ENCODE assay signal across 18 cellular contexts in genomic region chr12:78156751-78157150, GRCh38.
"Had no signal": no experiment of that assay in that cellular context is flagged by ENCODE, and none has a peak within 500 bp of the region (broad histone marks: within the 10 kb centered on the region; RNA-seq: fewer than 3 reads in every experiment).

No MANE protein-coding gene starts in this region.

- H3K9me3 ChIP-seq: adrenal gland, neutrophil, spleen had no signal

- H3K4me3 ChIP-seq: adrenal gland, cardiac muscle cell, heart right ventricle, spleen had no signal

- H3K27ac Mint-ChIP-seq: activated CD4-positive, alpha-beta T cell treated with anti-CD3 and anti-CD28 coated beads, Interleukin-2, amount 10 ng/mL, durations not matched to agents 7 days and 5 days; activated CD8-positive, alpha-beta T cell treated with anti-CD3 and anti-CD28 coated beads, Interleukin-2, amount 10 ng/mL, durations not matched to agents 7 days and 5 days; activated naive CD4-positive, alpha-beta T cell treated with anti-CD3 and anti-CD28 coated beads, Interleukin-2, amount 50 U/mL, for 72 hours; effector memory CD8-positive, alpha-beta T cell; naive thymus-derived CD8-positive, alpha-beta T cell; stimulated activated naive B cell treated with anti-CD40 and anti-IgM and Interleukin-4, amounts not matched to agents 10 μg/mL and 1 μg/mL and 100 μg/mL, for 72 hours had no signal

- H3K4me1 Mint-ChIP-seq: activated CD4-positive, alpha-beta T cell treated with anti-CD3 and anti-CD28 coated beads, Interleukin-2, amount 10 ng/mL, durations not matched to agents 7 days and 5 days; naive thymus-derived CD8-positive, alpha-beta T cell; stimulated activated naive B cell treated with anti-CD40 and anti-IgM and Interleukin-4, amounts not matched to agents 10 μg/mL and 1 μg/mL and 100 μg/mL, for 72 hours had no signal

- H3K36me3 Mint-ChIP-seq: activated naive CD4-positive, alpha-beta T cell treated with anti-CD3 and anti-CD28 coated beads, Interleukin-2, amount 50 U/mL, for 72 hours; naive thymus-derived CD8-positive, alpha-beta T cell; stimulated activated naive B cell treated with anti-CD40 and anti-IgM and Interleukin-4, amounts not matched to agents 10 μg/mL and 1 μg/mL and 100 μg/mL, for 72 hours had no signal

- H3K27me3 ChIP-seq: adrenal gland, cardiac muscle cell, heart right ventricle, spleen had no signal

- H3K27me3 Mint-ChIP-seq: activated CD4-positive, alpha-beta T cell treated with anti-CD3 and anti-CD28 coated beads, Interleukin-2, amount 10 ng/mL, durations not matched to agents 7 days and 5 days; effector memory CD8-positive, alpha-beta T cell had no signal

- H3K4me1 ChIP-seq: adrenal gland, heart right ventricle, spleen had no signal

- H3K4me3 Mint-ChIP-seq: activated CD4-positive, alpha-beta T cell treated with anti-CD3 and anti-CD28 coated beads, Interleukin-2, amount 10 ng/mL, durations not matched to agents 7 days and 5 days; activated CD8-positive, alpha-beta T cell treated with anti-CD3 and anti-CD28 coated beads, Interleukin-2, amount 10 ng/mL, durations not matched to agents 7 days and 5 days; effector memory CD8-positive, alpha-beta T cell; naive thymus-derived CD8-positive, alpha-beta T cell; stimulated activated naive B cell treated with anti-CD40 and anti-IgM and Interleukin-4, amounts not matched to agents 10 μg/mL and 1 μg/mL and 100 μg/mL, for 72 hours had no signal

- H3K27ac ChIP-seq: adrenal gland, cardiac muscle cell, heart right ventricle, neutrophil, spleen had no signal

- DNase-seq: activated CD4-positive, alpha-beta T cell treated with anti-CD3 and anti-CD28 coated beads, Interleukin-2, amount 10 ng/mL, durations not matched to agents 7 days and 5 days; activated CD8-positive, alpha-beta T cell treated with anti-CD3 and anti-CD28 coated beads, Interleukin-2, amount 10 ng/mL, durations not matched to agents 7 days and 5 days; activated gamma-delta T cell treated with Interleukin-2 at 50 U/mL for 16 hours; activated T-cell treated with anti-CD3 and anti-CD28 coated beads, Interleukin-2, amount 50 U/mL, for 48 hours; adrenal gland; dermis blood vessel endothelial cell; effector memory CD8-positive, alpha-beta T cell; heart right ventricle; mesendoderm; naive thymus-derived CD8-positive, alpha-beta T cell; spleen; stimulated activated naive B cell treated with anti-CD40 and anti-IgM and Interleukin-4, amounts not matched to agents 10 μg/mL and 1 μg/mL and 100 μg/mL, for 72 hours; T1000 had no signal

- ATAC-seq: activated CD4-positive, CD25-positive, alpha-beta regulatory T cell treated with anti-CD3 and anti-CD28 coated beads, Interleukin-2, amount 50 U/mL, for 24 hours; activated CD8-positive, alpha-beta T cell treated with anti-CD3 and anti-CD28 coated beads, Interleukin-2, amount 10 ng/mL, durations not matched to agents 7 days and 5 days; activated naive CD4-positive, alpha-beta T cell treated with anti-CD3 and anti-CD28 coated beads, Interleukin-2, amount 50 U/mL, for 72 hours; effector memory CD8-positive, alpha-beta T cell; heart right ventricle; naive thymus-derived CD8-positive, alpha-beta T cell; sciatic nerve; stimulated activated naive B cell treated with anti-CD40 and anti-IgM and Interleukin-4, amounts not matched to agents 10 μg/mL and 1 μg/mL and 100 μg/mL, for 72 hours had no signal

- H3K36me3 ChIP-seq: adrenal gland, cardiac muscle cell, neutrophil had no signal
